8 cellular contexts compared by ENCODE assay signal in the genomic region with DNA sequence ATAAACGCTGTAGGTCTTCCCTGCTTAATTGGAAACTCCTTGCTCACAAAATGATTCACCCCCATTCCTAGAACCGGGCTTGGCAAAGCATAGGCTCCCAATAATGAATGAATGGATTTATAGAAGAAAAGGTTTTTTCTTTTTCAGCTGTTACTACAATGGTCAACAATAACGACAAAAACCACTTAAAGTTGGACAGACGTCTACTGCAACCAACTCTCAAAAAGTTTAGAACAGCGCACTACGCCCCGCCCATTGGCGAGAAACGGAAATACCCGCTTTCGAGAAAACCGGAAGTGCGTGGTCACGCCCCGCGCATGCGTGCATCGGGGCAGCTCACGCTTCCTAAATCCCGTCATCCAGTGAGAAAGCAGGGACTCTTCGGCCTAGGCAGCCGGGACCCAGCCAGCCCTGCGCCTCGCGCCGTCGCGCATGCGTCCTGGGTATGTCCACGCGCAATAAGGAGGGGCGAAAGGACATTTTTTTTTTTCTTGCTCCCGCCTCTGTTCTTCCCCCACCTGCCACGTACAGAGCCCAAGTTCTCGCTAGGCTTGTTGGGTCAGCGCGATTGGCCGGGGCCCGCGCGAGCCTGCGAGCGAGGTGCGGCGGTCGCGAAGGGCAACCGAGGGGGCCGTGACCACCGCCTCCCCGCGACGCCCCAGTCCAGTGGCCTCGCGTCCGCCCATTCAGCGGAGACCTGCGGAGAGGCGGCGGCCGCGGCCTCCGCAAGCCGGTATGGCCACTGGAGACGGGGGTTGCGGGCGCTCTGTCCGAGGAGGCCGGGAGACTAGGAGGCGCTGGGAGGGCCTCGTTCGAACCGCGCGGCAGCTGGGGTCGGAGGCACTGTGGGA.
A peak's percentile ranks its signal among the peaks of the same experiment; 100 is the strongest.
DNase-seq lines count a peak whose midpoint lies in the region; ATAC-seq lines count a peak whose summit lies in the region.

A gene (plus strand): TSS at position 506 of the 851 bp plus-strand sequence. CDS start 4,192 bp downstream, outside the sequence.

- DNase-seq in C1 segment of cervical spinal cord (lab: John Stamatoyannopoulos, UW) (peak; percentile 49 to 98 (median 94)), NCI-H748 treated with DMSO at 0.1 percent for 48 hours (lab: John Stamatoyannopoulos, UW) (peak; percentile 86), dedifferentiated amniotic fluid mesenchymal stem cell (ENCODE audit: extremely low spot score) (peak; percentile 99), left kidney (ENCODE audit: low read depth, low spot score) (peak; percentile 100)
- peak; percentile 95 to 96 for DNase-seq in activated CD4-positive, alpha-beta T cell treated with anti-CD3 and anti-CD28 coated beads, Interleukin-2, amount 50 U/mL, for 24 hours (ENCODE audit: low read depth in 1 of 2, low spot score in 1 of 2)
- peak; percentile 97 to 98 for DNase-seq in stimulated activated CD4-positive, alpha-beta T cell treated with anti-CD3 and anti-CD28 coated beads, Interleukin-2, amount 100 ng/mL, for 24 hours

- ATAC-seq in GM19372 (IDR thresholded peaks at IDR 0.05; ENCODE audit: low read depth, unreplicated experiment) (peak; percentile 90), HG03558 (IDR thresholded peaks at IDR 0.05; ENCODE audit: extremely low read depth, unreplicated experiment) (peak; percentile 92)

Comparison
In these comparisons a context has a peak if more than half of its experiments do, and no peak if none do; other contexts are left out.
1. Peak in every context shown above with its lines: DNase-seq and ATAC-seq.